In the genomic region with DNA sequence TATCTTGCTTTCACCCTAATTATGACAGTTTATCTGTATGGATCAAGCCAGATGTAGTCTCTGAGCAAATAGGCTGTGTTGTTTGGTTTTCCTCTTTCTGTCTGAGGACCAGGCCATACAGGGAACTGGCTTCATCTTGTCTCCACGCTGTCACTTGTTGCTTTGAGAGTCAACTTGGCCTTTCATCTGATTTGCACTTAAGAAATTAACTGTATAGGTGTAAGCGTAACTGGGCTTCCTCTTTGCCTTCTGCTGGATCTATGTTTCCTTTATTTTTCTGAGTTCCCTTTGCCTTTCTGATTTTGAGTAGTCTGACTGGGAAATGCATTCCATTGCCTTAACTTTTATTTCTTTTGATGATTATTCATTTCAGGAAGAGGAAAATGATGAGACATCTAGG, we compare ENCODE assay signal across 30 cellular contexts.
"Had no signal": no experiment of that assay in that cellular context is flagged by ENCODE, and none has a peak within 500 bp of the region (broad histone marks: within the 10 kb centered on the region; RNA-seq: fewer than 3 reads in every experiment).

No MANE protein-coding gene starts in this region.

- H3K27me3 ChIP-seq: ascending aorta, breast epithelium, cardiac muscle cell, colonic mucosa, esophagus muscularis mucosa, foreskin keratinocyte, gastrocnemius medialis, heart left ventricle had no signal

- H3K4me1 ChIP-seq: ascending aorta, breast epithelium, colonic mucosa, esophagus muscularis mucosa, foreskin keratinocyte, gastrocnemius medialis, heart left ventricle had no signal

- DNase-seq: activated CD4-positive, alpha-beta memory T cell treated with anti-CD3 and anti-CD28 coated beads for 36 hours; activated CD4-positive, alpha-beta T cell treated with anti-CD3 and anti-CD28 coated beads for 36 hours; activated CD4-positive, alpha-beta T cell treated with anti-CD3 and anti-CD28 coated beads, Interleukin-2, amount 10 ng/mL, durations not matched to agents 24 days and 14 days; activated CD4-positive, CD25-positive, alpha-beta regulatory T cell; activated CD4-positive, CD25-positive, alpha-beta regulatory T cell treated with anti-CD3 and anti-CD28 coated beads, Interleukin-2, amount 50 U/mL, for 72 hours; activated CD8-positive, alpha-beta memory T cell treated with anti-CD3 and anti-CD28 coated beads, Interleukin-2, amount 10 ng/mL, durations not matched to agents 7 days and 5 days; activated CD8-positive, alpha-beta memory T cell treated with anti-CD3 and anti-CD28 coated beads, Interleukin-2, amount 50 U/mL, for 4 hours; activated CD8-positive, alpha-beta T cell treated with anti-CD3 and anti-CD28 coated beads, Interleukin-2, amount 10 ng/mL, durations not matched to agents 7 days and 5 days; activated effector memory CD4-positive, alpha-beta T cell treated with anti-CD3 and anti-CD28 coated beads, Interleukin-2, amount 50 U/mL, for 16 hours; activated naive CD4-positive, alpha-beta T cell treated with anti-CD3 and anti-CD28 coated beads, Interleukin-2, amount 10 ng/mL, durations not matched to agents 7 days and 5 days; activated T-cell treated with anti-CD3 and anti-CD28 coated beads, Interleukin-2, amount 50 U/mL, for 1 hour; activated T-cell treated with anti-CD3 and anti-CD28 coated beads, Interleukin-2, amount 50 U/mL, for 48 hours; central memory CD4-positive, alpha-beta T cell; cerebellar nuclear complex; colonic mucosa; effector CD8-positive, alpha-beta T cell; erythroblast; foreskin keratinocyte; gastrocnemius medialis; glutamatergic neuron; heart left ventricle; T-helper 2 cell had no signal

- H3K4me1 Mint-ChIP-seq: activated CD4-positive, alpha-beta T cell treated with anti-CD3 and anti-CD28 coated beads for 36 hours; activated CD4-positive, alpha-beta T cell treated with anti-CD3 and anti-CD28 coated beads, Interleukin-2, amount 10 ng/mL, durations not matched to agents 24 days and 14 days; activated CD8-positive, alpha-beta memory T cell treated with anti-CD3 and anti-CD28 coated beads, Interleukin-2, amount 10 ng/mL, durations not matched to agents 7 days and 5 days; activated naive CD4-positive, alpha-beta T cell treated with anti-CD3 and anti-CD28 coated beads, Interleukin-2, amount 10 ng/mL, durations not matched to agents 7 days and 5 days; brain had no signal

- H3K27ac ChIP-seq: ascending aorta, breast epithelium, cardiac muscle cell, colonic mucosa, esophagus muscularis mucosa, foreskin keratinocyte, heart left ventricle had no signal

- H3K9me3 ChIP-seq: ascending aorta, breast epithelium, colonic mucosa, esophagus muscularis mucosa, gastrocnemius medialis, heart left ventricle had no signal

- H3K27me3 Mint-ChIP-seq: activated CD4-positive, alpha-beta memory T cell treated with anti-CD3 and anti-CD28 coated beads for 36 hours; activated CD4-positive, alpha-beta T cell treated with anti-CD3 and anti-CD28 coated beads for 36 hours; activated CD4-positive, alpha-beta T cell treated with anti-CD3 and anti-CD28 coated beads, Interleukin-2, amount 10 ng/mL, durations not matched to agents 24 days and 14 days; activated CD8-positive, alpha-beta memory T cell treated with anti-CD3 and anti-CD28 coated beads, Interleukin-2, amount 10 ng/mL, durations not matched to agents 7 days and 5 days; activated naive CD4-positive, alpha-beta T cell treated with anti-CD3 and anti-CD28 coated beads, Interleukin-2, amount 10 ng/mL, durations not matched to agents 7 days and 5 days; activated naive CD8-positive, alpha-beta T cell; brain had no signal

- H3K9me3 Mint-ChIP-seq: activated CD4-positive, alpha-beta memory T cell treated with anti-CD3 and anti-CD28 coated beads for 36 hours; activated CD4-positive, alpha-beta T cell treated with anti-CD3 and anti-CD28 coated beads, Interleukin-2, amount 10 ng/mL, durations not matched to agents 24 days and 14 days; activated naive CD4-positive, alpha-beta T cell treated with anti-CD3 and anti-CD28 coated beads, Interleukin-2, amount 10 ng/mL, durations not matched to agents 7 days and 5 days; activated T-helper 1 cell treated with anti-CD3 and anti-CD28 coated beads, Interleukin-12 subunit alpha, Interleukin-12 subunit beta, Interleukin-2, Interleukin-4 antibody, amounts not matched to agents 30 ng/mL and 10 ng/mL and 1 ng/mL, durations not matched to agents 14 hours and 24 hours and 36 hours; activated T-helper 2 cell treated with anti-CD3 and anti-CD28 coated beads, Interferon-gamma antibody, Interleukin-2, Interleukin-4, amounts not matched to agents 10 μg/mL and 5 μg/mL and 100 μg/mL, durations not matched to agents 14 hours and 24 hours and 36 hours; brain had no signal

- H3K4me3 Mint-ChIP-seq: activated CD4-positive, alpha-beta memory T cell treated with anti-CD3 and anti-CD28 coated beads for 36 hours; activated CD4-positive, alpha-beta T cell treated with anti-CD3 and anti-CD28 coated beads for 36 hours; activated CD4-positive, alpha-beta T cell treated with anti-CD3 and anti-CD28 coated beads, Interleukin-2, amount 10 ng/mL, durations not matched to agents 24 days and 14 days; activated CD8-positive, alpha-beta memory T cell treated with anti-CD3 and anti-CD28 coated beads, Interleukin-2, amount 10 ng/mL, durations not matched to agents 7 days and 5 days; activated CD8-positive, alpha-beta T cell treated with anti-CD3 and anti-CD28 coated beads, Interleukin-2, amount 10 ng/mL, durations not matched to agents 7 days and 5 days; activated naive CD4-positive, alpha-beta T cell treated with anti-CD3 and anti-CD28 coated beads, Interleukin-2, amount 10 ng/mL, durations not matched to agents 7 days and 5 days; activated naive CD8-positive, alpha-beta T cell; activated T-helper 1 cell treated with anti-CD3 and anti-CD28 coated beads, Interleukin-12 subunit alpha, Interleukin-12 subunit beta, Interleukin-2, Interleukin-4 antibody, amounts not matched to agents 30 ng/mL and 10 ng/mL and 1 ng/mL, durations not matched to agents 14 hours and 24 hours and 36 hours; brain had no signal

- H3K4me3 ChIP-seq: ascending aorta, breast epithelium, cardiac muscle cell, colonic mucosa, esophagus muscularis mucosa, gastrocnemius medialis, heart left ventricle had no signal

- ATAC-seq: activated CD4-positive, alpha-beta T cell treated with anti-CD3 and anti-CD28 coated beads for 36 hours; activated CD8-positive, alpha-beta memory T cell treated with anti-CD3 and anti-CD28 coated beads, Interleukin-2, amount 10 ng/mL, durations not matched to agents 7 days and 5 days; activated CD8-positive, alpha-beta T cell treated with anti-CD3 and anti-CD28 coated beads, Interleukin-2, amount 10 ng/mL, durations not matched to agents 7 days and 5 days; foreskin keratinocyte; gastrocnemius medialis; heart left ventricle had no signal

- H3K27ac Mint-ChIP-seq: activated CD4-positive, alpha-beta memory T cell treated with anti-CD3 and anti-CD28 coated beads for 36 hours; activated CD4-positive, alpha-beta T cell treated with anti-CD3 and anti-CD28 coated beads for 36 hours; activated CD4-positive, alpha-beta T cell treated with anti-CD3 and anti-CD28 coated beads, Interleukin-2, amount 10 ng/mL, durations not matched to agents 24 days and 14 days; activated CD8-positive, alpha-beta memory T cell treated with anti-CD3 and anti-CD28 coated beads, Interleukin-2, amount 10 ng/mL, durations not matched to agents 7 days and 5 days; activated CD8-positive, alpha-beta T cell treated with anti-CD3 and anti-CD28 coated beads, Interleukin-2, amount 10 ng/mL, durations not matched to agents 7 days and 5 days; activated naive CD4-positive, alpha-beta T cell treated with anti-CD3 and anti-CD28 coated beads, Interleukin-2, amount 10 ng/mL, durations not matched to agents 7 days and 5 days; activated naive CD8-positive, alpha-beta T cell; activated T-helper 1 cell treated with anti-CD3 and anti-CD28 coated beads, Interleukin-12 subunit alpha, Interleukin-12 subunit beta, Interleukin-2, Interleukin-4 antibody, amounts not matched to agents 30 ng/mL and 10 ng/mL and 1 ng/mL, durations not matched to agents 14 hours and 24 hours and 36 hours; activated T-helper 2 cell treated with anti-CD3 and anti-CD28 coated beads, Interferon-gamma antibody, Interleukin-2, Interleukin-4, amounts not matched to agents 10 μg/mL and 5 μg/mL and 100 μg/mL, durations not matched to agents 14 hours and 24 hours and 36 hours; brain had no signal
